Comparison of ENCODE assay signal across 15 cellular contexts in genomic region chr2:235661538-235661937, GRCh38.
DNase-seq lines count a peak whose midpoint lies in the region; ATAC-seq and TF ChIP-seq lines count a peak whose summit lies in the region.
"Had no signal": no experiment of that assay in that cellular context is flagged by ENCODE, and none has a peak within 500 bp of the region (broad histone marks: within the 10 kb centered on the region; RNA-seq: fewer than 3 reads in every experiment).

No MANE protein-coding gene starts in this region.

- TF ChIP-seq CTCF in IMR-90 (conservative IDR thresholded peaks at IDR 0.05; ENCODE audit: low read depth, low read length), result no peak
- no peak for TF ChIP-seq CTCF in upper lobe of right lung (IDR thresholded peaks at IDR 0.05)
- no peak for TF ChIP-seq CTCF in brain microvascular endothelial cell (IDR thresholded peaks at IDR 0.05; ENCODE audit: low read depth, low read length, missing control alignments)
- no peak for TF ChIP-seq CTCF in coronary artery (IDR thresholded peaks at IDR 0.05)

- H3K14ac ChIP-seq in IMR-90 (replicated peaks; ENCODE audit: low read depth, low read length) (no peak overlapping the region), neuronal stem cell (ENCODE audit: low read length) (no peak overlapping the region)

- H3K36me3 ChIP-seq in IMR-90 (ENCODE audit: control insufficient read depth, insufficient read depth, low read length) (no peaks in the 10 kb centered on the region), neuronal stem cell (replicated peaks in 1 of 2; ENCODE audit: control insufficient read depth in 2 of 2, insufficient read depth in 2 of 2, low read length in 2 of 2) (no peaks in the 10 kb centered on the region), upper lobe of right lung (no peaks in the 10 kb centered on the region), brain microvascular endothelial cell (replicated peaks) (no peaks in the 10 kb centered on the region)

- no peak overlapping the region for H2BK12ac ChIP-seq in neuronal stem cell (ENCODE audit: low read length)

- H4K20me1 ChIP-seq in IMR-90 (ENCODE audit: insufficient read depth, low read length), result peaks cover 88% of the 10 kb centered on the region

- H4K5ac ChIP-seq in IMR-90 (ENCODE audit: low read depth, low read length), result no peak overlapping the region

- no peak overlapping the region for H2BK15ac ChIP-seq in IMR-90 (ENCODE audit: low read depth, low read length)
- H2BK15ac ChIP-seq in neuronal stem cell (ENCODE audit: low read length), result peak overlapping the region; percentile 31

- peak overlapping the region; percentile 36; the same call in 1 of the 2 replicates for H2AK5ac ChIP-seq in IMR-90 (ENCODE audit: low read depth, low read length)
- no peak overlapping the region for H2AK5ac ChIP-seq in neuronal stem cell (ENCODE audit: low read depth, low read length)

- H2BK120ac ChIP-seq in IMR-90 (ENCODE audit: low read depth, low read length), result no peak overlapping the region
- no peak overlapping the region for H2BK120ac ChIP-seq in neuronal stem cell (ENCODE audit: low read depth, low read length)

- no peak overlapping the region for H3K9ac ChIP-seq in IMR-90 (ENCODE audit: low read depth, low read length)
- H3K9ac ChIP-seq in neuronal stem cell (ENCODE audit: low read depth, low read length, poor library complexity), result no peak overlapping the region

- H4K91ac ChIP-seq in IMR-90 (ENCODE audit: insufficient read depth, low read depth, low read length) (no peak overlapping the region), neuronal stem cell (ENCODE audit: low read depth, low read length, poor library complexity) (no peak overlapping the region)

- H3K79me1 ChIP-seq in IMR-90 (ENCODE audit: low read depth in 1 of 2, low read length in 2 of 2) (peaks cover 40 to 70% of the 10 kb centered on the region in 2 experiments), neuronal stem cell (ENCODE audit: low read depth, low read length) (peaks cover 10% of the 10 kb centered on the region)

- dilution Hi-C loops in IMR-90 (cut with HindIII; ENCODE audit: low sequenced_read_pairs, unreplicated experiment), result no loop called here

- ATAC-seq in IMR-90 (ENCODE audit: low read depth), result no peak
- no peak for ATAC-seq in upper lobe of right lung
- ATAC-seq: K562 had no signal

- TF ChIP-seq POLR2A in IMR-90 (IDR thresholded peaks at IDR 0.05; ENCODE audit: low read depth, low read length), result no peak

- H3K27me3 ChIP-seq in IMR-90 (ENCODE audit: control insufficient read depth, insufficient read depth, low read length) (no peaks in the 10 kb centered on the region; the same call in 1 of the 2 replicates), neuronal stem cell (ENCODE audit: control insufficient read depth in 3 of 3, insufficient read depth in 3 of 3, low read depth in 1 of 3, low read length in 3 of 3) (no peaks in the 10 kb centered on the region), upper lobe of right lung (no peaks in the 10 kb centered on the region), brain microvascular endothelial cell (replicated peaks) (no peaks in the 10 kb centered on the region)

- no peaks in the 10 kb centered on the region for H3K9me3 ChIP-seq in IMR-90 (ENCODE audit: control insufficient read depth, insufficient read depth, low read length)
- H3K9me3 ChIP-seq in neuronal stem cell (replicated peaks in 1 of 2; ENCODE audit: control insufficient read depth in 2 of 2, insufficient read depth in 1 of 2, low read depth in 1 of 2, low read length in 2 of 2), result no peaks in the 10 kb centered on the region
- no peaks in the 10 kb centered on the region for H3K9me3 ChIP-seq in upper lobe of right lung

- no peak overlapping the region for H2AFZ ChIP-seq in IMR-90 (replicated peaks; ENCODE audit: low read length, poor library complexity)
- no peak overlapping the region for H2AFZ ChIP-seq in neuronal stem cell (ENCODE audit: low read length)

- H2AK9ac ChIP-seq in IMR-90 (replicated peaks; ENCODE audit: low read depth, low read length, poor library complexity), result no peak overlapping the region

- H2BK20ac ChIP-seq in IMR-90 (ENCODE audit: low read depth, low read length), result no peak overlapping the region

- no TSS peak for BruUV-seq in IMR-90 (replicated peaks; lab: Mats Ljungman, UMichigan)

- H3K4me3 ChIP-seq in IMR-90 (ENCODE audit: insufficient read depth, low read depth, low read length) (no peak overlapping the region), neuronal stem cell (ENCODE audit: low read length in 2 of 2) (no peak overlapping the region), upper lobe of right lung (no peak overlapping the region), brain microvascular endothelial cell (ENCODE audit: low read depth, low read length) (no peak overlapping the region), coronary artery (no peak overlapping the region)
- H3K4me3 ChIP-seq: K562 had no signal

- CTCF ChIA-PET in IMR-90 (lab: Yijun Ruan, JAX), result no interaction called here

- H4K8ac ChIP-seq in IMR-90 (ENCODE audit: low read depth in 2 of 2, low read length in 2 of 2) (no peak overlapping the region), neuronal stem cell (ENCODE audit: low read depth, low read length) (no peak overlapping the region)

- H3K4ac ChIP-seq in IMR-90 (ENCODE audit: low read depth, low read length) (no peak overlapping the region; the same call in 1 of the 2 replicates), neuronal stem cell (ENCODE audit: low read length) (no peak overlapping the region)

- in situ Hi-C loops in IMR-90 (cut with MboI; ENCODE audit: low sequenced_read_pairs), result no loop called here
- in situ Hi-C loops in brain microvascular endothelial cell (cut with HindIII; ENCODE audit: low pct_ligation_motif_present, low sequenced_read_pairs), result no loop called here

- H3K9me1 ChIP-seq in IMR-90 (ENCODE audit: insufficient read depth, low read length), result peaks cover 16% of the 10 kb centered on the region

- no peak overlapping the region for H3K4me2 ChIP-seq in IMR-90 (ENCODE audit: low read depth, low read length)
- H3K4me2 ChIP-seq in neuronal stem cell (ENCODE audit: insufficient read depth, low read length, poor library complexity, severe bottlenecking), result no peak overlapping the region

- H3K56ac ChIP-seq in IMR-90 (ENCODE audit: extremely low read depth, insufficient read depth, low read length), result no peak overlapping the region

- H2BK5ac ChIP-seq in IMR-90 (ENCODE audit: low read depth, low read length, poor library complexity, severe bottlenecking) (no peak overlapping the region), neuronal stem cell (ENCODE audit: low read length) (no peak overlapping the region)

- H3K4me1 ChIP-seq in IMR-90 (ENCODE audit: control insufficient read depth, insufficient read depth, low read length), result peaks cover 32% of the 10 kb centered on the region
- H3K4me1 ChIP-seq in neuronal stem cell (ENCODE audit: control insufficient read depth in 2 of 2, insufficient read depth in 1 of 2, low read depth in 1 of 2, low read length in 2 of 2), result peaks cover 37 to 38% of the 10 kb centered on the region in 2 donors
- peaks cover 25% of the 10 kb centered on the region for H3K4me1 ChIP-seq in upper lobe of right lung

- POLR2A ChIA-PET in IMR-90 (lab: Charles Lee; ENCODE audit: unreplicated experiment), result no interaction called here

- H3K23ac ChIP-seq in IMR-90 (ENCODE audit: low read depth, low read length), result no peak overlapping the region
- no peak overlapping the region for H3K23ac ChIP-seq in neuronal stem cell (ENCODE audit: low read depth, low read length, poor library complexity)

- intact Hi-C loops in IMR-90 (cut with micrococcal nuclease) (loop anchor here (2.0 kb wide), 1 partner anchor 21 kb away; no protein-coding TSS in a partner anchor), upper lobe of right lung (cut with DNase I) (no loop called here)

- TF ChIP-seq RAD21 in IMR-90 (IDR thresholded peaks at IDR 0.05; ENCODE audit: low read length), result no peak

- WGBS in IMR-90 (ENCODE audit: extremely low coverage in 2 of 2, insufficient read length in 1 of 2), 2 experiments, result 93% methylated on average over 4 of the region's 8 CpGs; no CpG with 5 or more reads in 1 of the 2 experiments
- WGBS in neuronal stem cell (ENCODE audit: extremely low coverage in 2 of 2, insufficient read length in 2 of 2, insufficient replicate concordance in 1 of 2), 2 donors, result no CpG with 5 or more reads among the region's 8 CpGs

- DNase-seq in ELF-1 (ENCODE audit: low read depth, low spot score), result peak; percentile 9
- DNase-seq in IMR-90, result no peak
- no peak for DNase-seq in neuronal stem cell (ENCODE audit: low spot score)
- DNase-seq in upper lobe of right lung, result peak; percentile 37
- no peak for DNase-seq in brain microvascular endothelial cell
- no peak for DNase-seq in coronary artery (ENCODE audit: low spot score)
- DNase-seq in stimulated activated CD4-positive, alpha-beta T cell treated with anti-CD3 and anti-CD28 coated beads, Interleukin-4, amount 100 ng/mL, for 24 hours, result no peak
- DNase-seq: C1 segment of cervical spinal cord; CD4-positive, alpha-beta memory T cell; COR-L47; DND-41; GOT3; HCEC 1CT; HFFc6 had no signal

- H3K18ac ChIP-seq in IMR-90 (ENCODE audit: low read depth, low read length), result no peak overlapping the region
- peak overlapping the region; percentile 55 for H3K18ac ChIP-seq in neuronal stem cell (ENCODE audit: low read length)

- H3K27ac ChIP-seq in IMR-90 (ENCODE audit: insufficient read depth, low read length) (no peak overlapping the region), neuronal stem cell (replicated peaks; ENCODE audit: low read length) (no peak overlapping the region), upper lobe of right lung (no peak overlapping the region), brain microvascular endothelial cell (no peak overlapping the region), coronary artery (no peak overlapping the region)

TF ChIP-seq in IMR-90, 13 proteins besides CTCF, POLR2A, EP300 and RAD21 (continues in another document):
- TF ChIP-seq RFX5 (IDR thresholded peaks at IDR 0.05; ENCODE audit: low read depth, low read length), result no peak
- no peak for TF ChIP-seq BHLHE40 (IDR thresholded peaks at IDR 0.05; ENCODE audit: low read depth, low read length)
- TF ChIP-seq FOS (IDR thresholded peaks at IDR 0.05; ENCODE audit: low read depth, low read length), result no peak
- TF ChIP-seq, protein P1, sequence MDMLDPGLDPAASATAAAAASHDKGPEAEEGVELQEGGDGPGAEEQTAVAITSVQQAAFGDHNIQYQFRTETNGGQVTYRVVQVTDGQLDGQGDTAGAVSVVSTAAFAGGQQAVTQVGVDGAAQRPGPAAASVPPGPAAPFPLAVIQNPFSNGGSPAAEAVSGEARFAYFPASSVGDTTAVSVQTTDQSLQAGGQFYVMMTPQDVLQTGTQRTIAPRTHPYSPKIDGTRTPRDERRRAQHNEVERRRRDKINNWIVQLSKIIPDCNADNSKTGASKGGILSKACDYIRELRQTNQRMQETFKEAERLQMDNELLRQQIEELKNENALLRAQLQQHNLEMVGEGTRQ (IDR thresholded peaks at IDR 0.05; ENCODE audit: low read depth, low read length), result no peak
- TF ChIP-seq NFE2L2 (IDR thresholded peaks at IDR 0.05; ENCODE audit: low read depth, low read length), result no peak
- TF ChIP-seq CHD1 (IDR thresholded peaks at IDR 0.05; ENCODE audit: low read depth, low read length), result no peak
- TF ChIP-seq SMC3 (IDR thresholded peaks at IDR 0.05; ENCODE audit: low read depth, low read length), result no peak

Comparison
In these comparisons a context has a peak if more than half of its experiments do, and no peak if none do; other contexts are left out.
1. DNase-seq: peak in ELF-1 (single experiment) and upper lobe of right lung (single experiment); none in IMR-90 (single experiment), neuronal stem cell (single experiment), brain microvascular endothelial cell (single experiment), coronary artery (single experiment) and stimulated activated CD4-positive, alpha-beta T cell treated with anti-CD3 and anti-CD28 coated beads, Interleukin-4, amount 100 ng/mL, for 24 hours (single experiment).